25 cellular contexts compared by ENCODE assay signal in the genomic region with DNA sequence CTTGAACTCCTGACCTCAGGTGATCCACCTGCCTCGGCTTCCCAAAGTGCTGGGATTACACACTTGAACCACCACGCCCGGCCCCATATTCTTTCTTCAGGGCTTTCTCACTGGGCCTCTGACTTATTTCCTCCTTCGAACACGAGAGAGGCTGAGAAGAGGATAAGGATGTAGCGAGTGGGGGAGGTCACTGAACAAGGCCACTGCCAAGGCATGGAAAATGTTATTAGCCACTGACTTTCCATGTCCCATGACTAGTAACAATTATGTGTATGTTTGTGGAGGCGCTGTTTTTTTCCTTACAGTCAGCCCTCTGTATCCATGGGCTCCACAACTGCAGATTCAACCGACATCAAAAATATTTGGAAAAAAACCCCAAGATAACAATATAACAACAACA. TPM values are rescaled to one million over a fixed set of nuclear protein-coding genes. Genes with fewer than 3 reads are reported as not detected.
A peak's percentile ranks its signal among the peaks of the same experiment; 100 is the strongest.
DNase-seq lines count a peak whose midpoint lies in the region; FAIRE-seq and TF ChIP-seq lines count a peak whose summit lies in the region.
"Had no signal": no experiment of that assay in that cellular context is flagged by ENCODE, and none has a peak within 500 bp of the region (broad histone marks: within the 10 kb centered on the region; RNA-seq: fewer than 3 reads in every experiment).

No MANE protein-coding gene starts in this region.

- no peak overlapping the region for H3K9ac ChIP-seq in endothelial cell of umbilical vein (replicated peaks; ENCODE audit: extremely low read depth, insufficient read depth, low read length)
- H3K9ac ChIP-seq: GM23248 had no signal

- CTCF ChIA-PET in endothelial cell of umbilical vein (lab: Charles Lee) = interaction anchor here (2.0 to 5.2 kb wide), 5 partner anchors 14 to 297 kb away, joined by 9 to 61 read pairs (median 32); partner anchors contain the start of gene PCDH1

- H3K27ac ChIP-seq in C4-2B (peak overlapping the region; percentile 29; the same call in 1 of the 2 replicates), endothelial cell of umbilical vein (ENCODE audit: insufficient read depth, low read depth, low read length) (peak overlapping the region; percentile 9), spleen (no peak overlapping the region), substantia nigra (ENCODE audit: low read depth, low read length, poor library complexity, severe bottlenecking) (no peak overlapping the region)
- H3K27ac ChIP-seq: A549; BLaER1 treated with 17β-estradiol and CSF1 and Interleukin-3, amounts not matched to agents 10 nM and 100 nM; GM23248 had no signal

- H3K4me2 ChIP-seq in endothelial cell of umbilical vein (ENCODE audit: insufficient read depth, low read length) = no peak overlapping the region
- H3K4me2 ChIP-seq: A549; BLaER1 treated with 17β-estradiol and CSF1 and Interleukin-3, amounts not matched to agents 10 nM and 100 nM had no signal

- no peak for FAIRE-seq in endothelial cell of umbilical vein (lab: Jason Lieb, UNC)
- FAIRE-seq: A549, D721Med, GM12878, GM19239, H1 had no signal

- H3K27me3 ChIP-seq in endothelial cell of umbilical vein (ENCODE audit: control insufficient read depth in 2 of 2, insufficient read depth in 2 of 2, low read length in 2 of 2) (no peaks in the 10 kb centered on the region), spleen (replicated peaks in 1 of 7) (no peaks in the 10 kb centered on the region)
- H3K27me3 ChIP-seq: BE2C; BLaER1 treated with 17β-estradiol and CSF1 and Interleukin-3, amounts not matched to agents 10 nM and 100 nM had no signal

- H4K20me1 ChIP-seq in endothelial cell of umbilical vein (replicated peaks; ENCODE audit: control insufficient read depth, extremely low read depth, insufficient read depth, low read length) = no peaks in the 10 kb centered on the region

- dilution Hi-C loops in endothelial cell of umbilical vein (cut with MboI; ENCODE audit: extremely low pct_ligation_motif_present, low sequenced_read_pairs) = no loop called here

- DNase-seq in SK-MEL-5 (ENCODE audit: low read depth, low spot score) = peak; percentile 27
- DNase-seq in endothelial cell of umbilical vein (ENCODE audit: low read depth, low spot score) = peak; percentile 64
- peak; percentile 14 for DNase-seq in spleen
- DNase-seq in substantia nigra (lab: John Stamatoyannopoulos, UW) = no peak
- no peak for DNase-seq in activated CD4-positive, alpha-beta T cell treated with anti-CD3 and anti-CD28 coated beads, Interleukin-2, amount 50 U/mL, for 48 hours
- DNase-seq in mesothelial cell of epicardium (ENCODE audit: low spot score in 2 of 2, unreplicated experiment in 2 of 2) = no peak
- DNase-seq: 8988T; ACHN; AML-193; BE2C; CD4-positive, alpha-beta memory T cell; DMS 273 treated with DMSO at 0.1 percent for 48 hours; DMS79; EL; GDM1; GM23248; H7; HCEC 1CT had no signal

- WGBS in spleen, 5 donors = 74 to 88% (median 87%) methylated on average over 8 of the region's 8 CpGs

- POLR2A ChIA-PET in endothelial cell of umbilical vein (lab: Charles Lee) = no interaction called here

- H3K27ac Mint-ChIP-seq in mesothelial cell of epicardium = no peak overlapping the region
- H3K27ac Mint-ChIP-seq: CD4-positive, alpha-beta memory T cell had no signal

- H3K4me3 ChIP-seq in endothelial cell of umbilical vein (replicated peaks in 1 of 3; ENCODE audit: insufficient read depth in 1 of 3, low read depth in 1 of 3, low read length in 3 of 3) = no peak overlapping the region
- H3K4me3 ChIP-seq in spleen = no peak overlapping the region
- H3K4me3 ChIP-seq: A549; BLaER1 treated with 17β-estradiol and CSF1 and Interleukin-3, amounts not matched to agents 10 nM and 100 nM; GM12878; GM23248 had no signal

- H3K9me3 Mint-ChIP-seq in mesothelial cell of epicardium = no peaks in the 10 kb centered on the region
- H3K9me3 Mint-ChIP-seq: CD4-positive, alpha-beta memory T cell had no signal

- H3K4me1 ChIP-seq in endothelial cell of umbilical vein (ENCODE audit: control insufficient read depth, extremely low read depth, insufficient read depth, low read length) = peaks cover 6% of the 10 kb centered on the region
- H3K4me1 ChIP-seq in spleen = peaks cover 5 to 9% (median 7%) of the 10 kb centered on the region in 6 donors
- H3K4me1 ChIP-seq: BE2C had no signal

- no peaks in the 10 kb centered on the region for H3K9me1 ChIP-seq in endothelial cell of umbilical vein (replicated peaks; ENCODE audit: control insufficient read depth, extremely low read depth, insufficient read depth, low read length)

- H3K79me2 ChIP-seq in endothelial cell of umbilical vein (ENCODE audit: control insufficient read depth, insufficient read depth, low read length) = no peaks in the 10 kb centered on the region

- H3K36me3 ChIP-seq in endothelial cell of umbilical vein (ENCODE audit: control insufficient read depth in 2 of 2, extremely low read depth in 1 of 2, insufficient read depth in 2 of 2, low read length in 2 of 2) (peaks cover 18 to 37% of the 10 kb centered on the region in 2 experiments), spleen (peaks cover 0 to 68% (median 2%) of the 10 kb centered on the region in 6 donors)
- H3K36me3 ChIP-seq: BE2C had no signal

- no TSS peak for BruUV-seq in endothelial cell of umbilical vein (replicated peaks; lab: Mats Ljungman, UMichigan)

- in situ Hi-C loops in SK-MEL-5 (cut with HindIII; ENCODE audit: low pct_unique_long_range_greater_than_20kb, low sequenced_read_pairs) = no loop called here

- intact Hi-C loops in endothelial cell of umbilical vein (cut with micrococcal nuclease) (no loop called here), spleen (cut with DNase I; ENCODE audit: low total_unique reads) (no loop called here)

- TF ChIP-seq POLR2A in endothelial cell of umbilical vein (IDR thresholded peaks at IDR 0.05; ENCODE audit: low read depth, low read length) (no peak), spleen (IDR thresholded peaks at IDR 0.05) (no peak)

- H3K36me3 Mint-ChIP-seq in mesothelial cell of epicardium = peaks cover 12% of the 10 kb centered on the region
- H3K36me3 Mint-ChIP-seq: CD4-positive, alpha-beta memory T cell had no signal

- H3K4me3 Mint-ChIP-seq in mesothelial cell of epicardium = no peak overlapping the region
- H3K4me3 Mint-ChIP-seq: CD4-positive, alpha-beta memory T cell had no signal

- no peaks in the 10 kb centered on the region for H3K9me3 ChIP-seq in endothelial cell of umbilical vein (replicated peaks; ENCODE audit: control insufficient read depth, insufficient read depth, low read length)
- no peaks in the 10 kb centered on the region for H3K9me3 ChIP-seq in spleen
- H3K9me3 ChIP-seq: A549, BE2C had no signal

- no peaks in the 10 kb centered on the region for H3K4me1 Mint-ChIP-seq in mesothelial cell of epicardium

- no peak overlapping the region for H2AFZ ChIP-seq in endothelial cell of umbilical vein (ENCODE audit: low read depth, low read length)
- H2AFZ ChIP-seq: GM23248 had no signal

- no peaks in the 10 kb centered on the region for H3K27me3 Mint-ChIP-seq in mesothelial cell of epicardium (ENCODE audit: low read depth)
- H3K27me3 Mint-ChIP-seq: CD4-positive, alpha-beta memory T cell had no signal

- TF ChIP-seq CTCF in C4-2B (conservative IDR thresholded peaks at IDR 0.05) (no peak), endothelial cell of umbilical vein (IDR thresholded peaks at IDR 0.05; ENCODE audit: extremely low read depth in 1 of 2, insufficient read depth in 1 of 2, low read depth in 1 of 2, low read length in 2 of 2) (no peak), spleen (IDR thresholded peaks at IDR 0.05 in 8 of 11, conservative IDR thresholded peaks at IDR 0.05 in 3 of 11) (no peak), mesothelial cell of epicardium (IDR thresholded peaks at IDR 0.05; ENCODE audit: unreplicated experiment) (no peak)

RNA-seq across cellular contexts. Expression of gene FCHSD1, which starts 12.3 kb away (rescaled TPM):
- 12.6 and 17.4 TPM in 2 replicates for total RNA-seq in SK-MEL-5 (2014; rRNA removed; shearing (Covaris generic))
- polyA plus RNA-seq in SK-MEL-5 (2015; cell fraction: cytosol; rRNA removed) = 9.8 and 12.7 TPM in 2 replicates
- 261 and 309 TPM in 2 replicates for polyA plus RNA-seq in SK-MEL-5 (2015; cell fraction: nucleus; rRNA removed)
- 37.0 and 37.1 TPM in 2 replicates for total RNA-seq in endothelial cell of umbilical vein
- polyA plus RNA-seq in endothelial cell of umbilical vein = 34.8 and 35.1 TPM in 2 replicates
- 11.9 and 19.6 TPM in 2 replicates for polyA plus RNA-seq in endothelial cell of umbilical vein (2011; cell fraction: cytosol; rRNA removed)
- 319 and 330 TPM in 2 replicates for polyA plus RNA-seq in endothelial cell of umbilical vein (2011; cell fraction: nucleus; rRNA removed)
- 26.0 and 32.5 TPM in 2 replicates for polyA plus RNA-seq in endothelial cell of umbilical vein (2012)
- polyA minus RNA-seq in endothelial cell of umbilical vein = 27.4 and 30.0 TPM in 2 replicates
- polyA minus RNA-seq in endothelial cell of umbilical vein (2011; cell fraction: cytosol; rRNA and poly(A)+ RNA removed) = 1.6 TPM
- polyA minus RNA-seq in endothelial cell of umbilical vein (2011; cell fraction: nucleus; rRNA and poly(A)+ RNA removed) = 49.2 and 52.4 TPM in 2 replicates
- total RNA-seq in spleen = 10 to 100 TPM; 34.9 to 67.3 (median 47.9) TPM
- polyA plus RNA-seq in spleen = 10 to 100 TPM; 20.4 to 37.6 (median 35.0) TPM
- 48.6 to 52.0 TPM (median 51.5 TPM) in 3 replicates for total RNA-seq in mesothelial cell of epicardium

RNA-seq across cellular contexts. Expression of gene ARAP3, which starts 18.5 kb away (rescaled TPM):
- total RNA-seq in SK-MEL-5 (2014; rRNA removed; shearing (Covaris generic)) = 0.48 and 1.0 TPM in 2 replicates
- polyA plus RNA-seq in SK-MEL-5 (2015; cell fraction: cytosol; rRNA removed) = 0.82 and 1.0 TPM in 2 replicates
- polyA plus RNA-seq in SK-MEL-5 (2015; cell fraction: nucleus; rRNA removed) = 2.7 and 4.1 TPM in 2 replicates
- total RNA-seq in endothelial cell of umbilical vein (136 and 142 TPM in 2 replicates), spleen (10 to 100 TPM; 11.9 to 31.2 (median 19.3) TPM), mesothelial cell of epicardium (50.9 to 53.8 TPM (median 51.8 TPM) in 3 replicates)
- polyA plus RNA-seq in endothelial cell of umbilical vein (60.6 and 62.1 TPM in 2 replicates), spleen (10 to 100 TPM in 2 of 3 donors, 1 to 10 TPM in 1; 4.0 to 14.6 (median 12.8) TPM)
- 58.7 and 63.2 TPM in 2 replicates for polyA plus RNA-seq in endothelial cell of umbilical vein (2011; cell fraction: cytosol; rRNA removed)
- 270 and 334 TPM in 2 replicates for polyA plus RNA-seq in endothelial cell of umbilical vein (2011; cell fraction: nucleus; rRNA removed)
- 91.3 and 94.0 TPM in 2 replicates for polyA plus RNA-seq in endothelial cell of umbilical vein (2012)
- polyA minus RNA-seq in endothelial cell of umbilical vein = 100 and 107 TPM in 2 replicates
- 3.4 TPM for polyA minus RNA-seq in endothelial cell of umbilical vein (2011; cell fraction: cytosol; rRNA and poly(A)+ RNA removed)
- 105 and 115 TPM in 2 replicates for polyA minus RNA-seq in endothelial cell of umbilical vein (2011; cell fraction: nucleus; rRNA and poly(A)+ RNA removed)

RNA-seq across cellular contexts. Expression of gene RELL2, which starts 26.7 kb away (rescaled TPM):
- total RNA-seq in SK-MEL-5 (2014; rRNA removed; shearing (Covaris generic)) = 6.2 and 7.9 TPM in 2 replicates
- 14.5 and 16.1 TPM in 2 replicates for polyA plus RNA-seq in SK-MEL-5 (2015; cell fraction: cytosol; rRNA removed)
- 83.8 and 92.6 TPM in 2 replicates for polyA plus RNA-seq in SK-MEL-5 (2015; cell fraction: nucleus; rRNA removed)
- total RNA-seq in endothelial cell of umbilical vein (3.1 and 3.6 TPM in 2 replicates), spleen (10 to 100 TPM in 3 of 7 donors, 1 to 10 TPM in 4; 8.7 to 12.8 (median 9.9) TPM), mesothelial cell of epicardium (3.9 to 4.6 TPM (median 4.6 TPM) in 3 replicates)
- polyA plus RNA-seq in endothelial cell of umbilical vein (3.4 and 4.8 TPM in 2 replicates), spleen (10 to 100 TPM; 13.7 to 26.2 (median 25.1) TPM)
- polyA plus RNA-seq in endothelial cell of umbilical vein (2011; cell fraction: cytosol; rRNA removed) = 2.7 and 3.4 TPM in 2 replicates
- polyA plus RNA-seq in endothelial cell of umbilical vein (2011; cell fraction: nucleus; rRNA removed) = 14.0 and 16.1 TPM in 2 replicates
- 1.5 and 2.3 TPM in 2 replicates for polyA plus RNA-seq in endothelial cell of umbilical vein (2012)
- polyA minus RNA-seq in endothelial cell of umbilical vein = 0.70 and 1.2 TPM in 2 replicates
- 0.51 TPM for polyA minus RNA-seq in endothelial cell of umbilical vein (2011; cell fraction: cytosol; rRNA and poly(A)+ RNA removed)
- polyA minus RNA-seq in endothelial cell of umbilical vein (2011; cell fraction: nucleus; rRNA and poly(A)+ RNA removed) = 1.0 and 2.7 TPM in 2 replicates

RNA-seq across cellular contexts. Expression of gene HDAC3, which starts 26.9 kb away (rescaled TPM):
- total RNA-seq in SK-MEL-5 (2014; rRNA removed; shearing (Covaris generic)) = 45.2 and 55.1 TPM in 2 replicates
- 41.4 and 42.1 TPM in 2 replicates for polyA plus RNA-seq in SK-MEL-5 (2015; cell fraction: cytosol; rRNA removed)
- 204 and 205 TPM in 2 replicates for polyA plus RNA-seq in SK-MEL-5 (2015; cell fraction: nucleus; rRNA removed)
- total RNA-seq in endothelial cell of umbilical vein = 58.5 and 60.2 TPM in 2 replicates
- 74.7 and 75.5 TPM in 2 replicates for polyA plus RNA-seq in endothelial cell of umbilical vein
- 64.0 and 66.6 TPM in 2 replicates for polyA plus RNA-seq in endothelial cell of umbilical vein (2011; cell fraction: cytosol; rRNA removed)
- 164 and 169 TPM in 2 replicates for polyA plus RNA-seq in endothelial cell of umbilical vein (2011; cell fraction: nucleus; rRNA removed)
- polyA plus RNA-seq in endothelial cell of umbilical vein (2012) = 28.3 and 43.8 TPM in 2 replicates
- 83.2 and 85.6 TPM in 2 replicates for polyA minus RNA-seq in endothelial cell of umbilical vein
- 32.5 TPM for polyA minus RNA-seq in endothelial cell of umbilical vein (2011; cell fraction: cytosol; rRNA and poly(A)+ RNA removed)
- polyA minus RNA-seq in endothelial cell of umbilical vein (2011; cell fraction: nucleus; rRNA and poly(A)+ RNA removed) = 40.8 and 58.4 TPM in 2 replicates
- total RNA-seq in spleen = 10 to 100 TPM; 51.1 to 71.3 (median 60.7) TPM
- 100 to 1,000 TPM in 1 of 3 donors, 10 to 100 TPM in 2; 66.3 to 108 (median 89.3) TPM for polyA plus RNA-seq in spleen
- 96.0 to 108 TPM (median 102 TPM) in 3 replicates for total RNA-seq in mesothelial cell of epicardium

RNA-seq across cellular contexts. Expression of gene DIAPH1, which starts 44.7 kb away (rescaled TPM):
- total RNA-seq in SK-MEL-5 (2014; rRNA removed; shearing (Covaris generic)) = 32.8 TPM in 2 replicates
- polyA plus RNA-seq in SK-MEL-5 (2015; cell fraction: cytosol; rRNA removed) = 54.5 and 70.0 TPM in 2 replicates
- polyA plus RNA-seq in SK-MEL-5 (2015; cell fraction: nucleus; rRNA removed) = 41.1 and 54.6 TPM in 2 replicates
- total RNA-seq in endothelial cell of umbilical vein (103 and 105 TPM in 2 replicates), spleen (100 to 1,000 TPM in 3 of 7 donors, 10 to 100 TPM in 4; 72.5 to 123 (median 93.0) TPM), mesothelial cell of epicardium (43.0 to 43.9 TPM (median 43.6 TPM) in 3 replicates)
- polyA plus RNA-seq in endothelial cell of umbilical vein (59.2 and 68.6 TPM in 2 replicates), spleen (10 to 100 TPM; 35.4 to 46.5 (median 35.8) TPM)
- 51.6 and 54.4 TPM in 2 replicates for polyA plus RNA-seq in endothelial cell of umbilical vein (2011; cell fraction: cytosol; rRNA removed)
- 167 and 183 TPM in 2 replicates for polyA plus RNA-seq in endothelial cell of umbilical vein (2011; cell fraction: nucleus; rRNA removed)
- 65.8 and 74.9 TPM in 2 replicates for polyA plus RNA-seq in endothelial cell of umbilical vein (2012)
- 135 and 141 TPM in 2 replicates for polyA minus RNA-seq in endothelial cell of umbilical vein
- polyA minus RNA-seq in endothelial cell of umbilical vein (2011; cell fraction: cytosol; rRNA and poly(A)+ RNA removed) = 79.2 TPM
- polyA minus RNA-seq in endothelial cell of umbilical vein (2011; cell fraction: nucleus; rRNA and poly(A)+ RNA removed) = 114 and 132 TPM in 2 replicates

Comparison
In these comparisons a context has a peak if more than half of its experiments do, and no peak if none do; other contexts are left out.
1. H3K27ac ChIP-seq: peak in C4-2B (single experiment) and endothelial cell of umbilical vein (single experiment); none in spleen (0 of 8) and substantia nigra (single experiment).
2. DNase-seq: peak in SK-MEL-5 (single experiment), endothelial cell of umbilical vein (single experiment) and spleen (single experiment); none in substantia nigra (0 of 49), activated CD4-positive, alpha-beta T cell treated with anti-CD3 and anti-CD28 coated beads, Interleukin-2, amount 50 U/mL, for 48 hours (0 of 2) and mesothelial cell of epicardium (0 of 2).